Comparison of ENCODE assay signal across 20 cellular contexts in genomic region chr2:16088713-16089112, GRCh38.
"Had no signal": no experiment of that assay in that cellular context is flagged by ENCODE, and none has a peak within 500 bp of the region (broad histone marks: within the 10 kb centered on the region; RNA-seq: fewer than 3 reads in every experiment).

No MANE protein-coding gene starts in this region.

- H3K27me3 ChIP-seq: gastrocnemius medialis had no signal

- H3K36me3 Mint-ChIP-seq: mesothelial cell of epicardium, naive B cell had no signal

- ATAC-seq: gastrocnemius medialis, heart right ventricle, left cardiac atrium, left lung, left ventricle myocardium superior, lower lobe of right lung, mucosa of descending colon had no signal

- H3K4me1 ChIP-seq: esophagus muscularis mucosa, gastrocnemius medialis, heart right ventricle, left lung, lower lobe of right lung had no signal

- H3K9me3 Mint-ChIP-seq: mesothelial cell of epicardium had no signal

- H3K36me3 ChIP-seq: esophagus muscularis mucosa, gastrocnemius medialis, heart right ventricle, left lung, lower lobe of right lung had no signal

- H3K4me3 ChIP-seq: coronary artery, dorsolateral prefrontal cortex, esophagus muscularis mucosa, gastrocnemius medialis, heart right ventricle, left lung, lower lobe of right lung, mucosa of descending colon had no signal

- H3K4me1 Mint-ChIP-seq: mesothelial cell of epicardium, naive B cell had no signal

- H3K27ac Mint-ChIP-seq: mesothelial cell of epicardium, naive B cell had no signal

- H3K4me3 Mint-ChIP-seq: mesothelial cell of epicardium, naive B cell had no signal

- DNase-seq: dermis blood vessel endothelial cell; dorsolateral prefrontal cortex; effector CD4-positive, alpha-beta T cell; effector memory CD4-positive, alpha-beta T cell; foreskin melanocyte; gastrocnemius medialis; glutamatergic neuron; head of caudate nucleus; heart right ventricle; hippocampal formation; left cardiac atrium; left lung; left ventricle myocardium superior; lower lobe of right lung; mesenchymal stem cell; mucosa of descending colon; naive B cell had no signal

- H3K27ac ChIP-seq: coronary artery, dorsolateral prefrontal cortex, esophagus muscularis mucosa, gastrocnemius medialis, heart right ventricle, left lung, lower lobe of right lung had no signal
